ENCODE assay signal across 20 cellular contexts in the genomic region with DNA sequence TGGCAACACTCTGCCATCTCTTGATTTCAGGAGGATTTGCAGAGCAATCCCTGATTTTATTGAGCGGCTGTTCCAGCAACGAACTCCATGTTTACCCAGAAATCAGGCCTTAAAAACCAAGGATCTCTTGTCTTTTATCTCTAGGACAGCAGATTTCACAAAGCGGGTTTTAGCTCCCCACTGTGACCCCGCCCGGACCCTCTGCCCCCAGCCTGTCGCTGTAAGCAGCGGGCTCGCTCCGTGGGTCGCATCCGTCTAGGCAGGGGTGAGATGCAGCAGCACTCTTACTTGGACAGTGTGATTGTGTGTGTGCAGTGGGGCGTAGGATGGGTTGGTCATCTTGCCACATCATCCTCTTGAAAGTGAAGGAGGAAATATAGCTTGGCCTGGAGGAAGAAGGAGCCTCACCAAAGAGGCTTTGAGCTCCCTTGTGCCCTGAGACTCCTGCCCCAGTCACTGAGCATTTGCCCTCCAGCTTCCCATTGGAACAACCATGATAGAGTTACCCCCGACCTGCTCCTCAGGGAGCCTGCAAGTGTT.
"Had no signal": no experiment of that assay in that cellular context is flagged by ENCODE, and none has a peak within 500 bp of the region (broad histone marks: within the 10 kb centered on the region; RNA-seq: fewer than 3 reads in every experiment).

No MANE protein-coding gene starts in this region.

- H3K4me1 ChIP-seq: left ventricle myocardium inferior, sigmoid colon, testis, uterus had no signal

- H3K4me3 ChIP-seq: left ventricle myocardium inferior, sigmoid colon, smooth muscle cell, testis, uterus had no signal

- H3K27ac Mint-ChIP-seq: activated naive CD8-positive, alpha-beta T cell treated with anti-CD3 and anti-CD28 coated beads for 36 hours; naive thymus-derived CD4-positive, alpha-beta T cell; T-helper 17 cell had no signal

- ATAC-seq: naive thymus-derived CD4-positive, alpha-beta T cell; T-helper 17 cell had no signal

- H3K27me3 ChIP-seq: testis, uterus had no signal

- DNase-seq: activated CD4-positive, alpha-beta memory T cell treated with anti-CD3 and anti-CD28 coated beads for 36 hours; activated CD4-positive, alpha-beta T cell treated with anti-CD3 and anti-CD28 coated beads for 48 hours; activated naive CD4-positive, alpha-beta T cell treated with Interleukin-2 at 50 U/mL for 16 hours; activated naive CD8-positive, alpha-beta T cell treated with anti-CD3 and anti-CD28 coated beads for 36 hours; activated T-cell treated with anti-CD3 and anti-CD28 coated beads, Interleukin-2, amount 50 U/mL, for 48 hours; cerebellar nuclear complex; kidney; left ventricle myocardium inferior; naive thymus-derived CD4-positive, alpha-beta T cell; sigmoid colon; stimulated activated CD4-positive, alpha-beta T cell treated with anti-CD3 and anti-CD28 coated beads, Interleukin-15, amount 100 ng/mL, for 24 hours; stimulated activated CD4-positive, alpha-beta T cell treated with anti-CD3 and anti-CD28 coated beads, Interleukin-2, amount 100 ng/mL, for 48 hours; stimulated activated CD8-positive, alpha-beta memory T cell treated with anti-CD3 and anti-CD28 coated beads, Interleukin-4, amount 100 ng/mL, for 48 hours; stimulated activated naive CD4-positive, alpha-beta T cell; T-helper 17 cell; testis; trophoblast cell; uterus had no signal

- H3K27ac ChIP-seq: epithelial cell of prostate, left ventricle myocardium inferior, sigmoid colon, testis, uterus had no signal

- H3K9me3 Mint-ChIP-seq: activated CD4-positive, alpha-beta memory T cell treated with anti-CD3 and anti-CD28 coated beads for 36 hours; activated naive CD8-positive, alpha-beta T cell treated with anti-CD3 and anti-CD28 coated beads for 36 hours; naive thymus-derived CD4-positive, alpha-beta T cell had no signal

- H3K36me3 Mint-ChIP-seq: activated CD4-positive, alpha-beta memory T cell treated with anti-CD3 and anti-CD28 coated beads for 36 hours; activated naive CD8-positive, alpha-beta T cell treated with anti-CD3 and anti-CD28 coated beads for 36 hours; naive thymus-derived CD4-positive, alpha-beta T cell had no signal

- H3K9me3 ChIP-seq: left ventricle myocardium inferior, sigmoid colon, testis, uterus had no signal

- H3K4me3 Mint-ChIP-seq: activated CD4-positive, alpha-beta memory T cell treated with anti-CD3 and anti-CD28 coated beads for 36 hours; activated naive CD8-positive, alpha-beta T cell treated with anti-CD3 and anti-CD28 coated beads for 36 hours; naive thymus-derived CD4-positive, alpha-beta T cell; T-helper 17 cell had no signal
